In the genomic region with DNA sequence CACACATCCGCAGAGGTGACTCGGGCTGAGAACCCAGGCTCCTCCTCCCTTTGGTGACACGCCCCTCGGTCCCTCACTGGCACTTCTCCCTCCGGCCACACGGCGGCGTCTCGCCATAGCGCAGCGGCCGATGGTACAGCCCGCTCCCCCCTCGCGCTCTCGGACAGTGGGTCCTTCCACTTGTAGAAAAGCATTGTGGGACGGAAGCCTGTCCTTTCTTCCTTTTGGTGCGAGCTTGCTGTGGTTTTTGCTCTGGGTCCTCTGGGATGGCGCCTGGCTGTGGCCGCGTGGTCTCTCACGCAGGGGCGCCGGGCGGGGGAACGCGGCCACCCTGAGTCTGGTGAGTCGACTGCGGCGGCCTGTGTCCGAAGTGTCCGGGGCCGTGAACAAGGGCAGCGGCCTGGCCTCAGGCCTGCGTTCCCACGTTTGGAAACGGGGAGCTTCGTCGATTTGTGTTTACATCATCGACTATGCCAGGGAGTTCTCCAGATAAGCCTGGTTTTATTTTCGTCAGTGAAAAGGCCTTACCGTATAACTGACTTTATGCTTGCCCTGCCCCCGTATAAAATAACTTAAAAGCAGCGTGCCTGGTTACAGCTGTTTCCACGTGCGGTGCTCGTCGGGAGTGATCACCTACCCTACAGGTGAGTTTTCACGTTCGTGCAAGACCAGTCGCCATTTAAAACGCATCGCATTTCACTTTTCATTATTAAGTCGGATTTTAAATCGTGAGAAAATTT, we compare ENCODE assay signal across 8 cellular contexts.
A peak's percentile ranks its signal among the peaks of the same experiment; 100 is the strongest.
DNase-seq lines count a peak whose midpoint lies in the region; ATAC-seq and TF ChIP-seq lines count a peak whose summit lies in the region.

No MANE protein-coding gene starts in this region.

- POLR2A ChIA-PET in HCT116 (lab: Charles Lee): interaction anchor here (1.0 to 1.7 kb wide), 9 partner anchors 9 to 648 kb away, joined by 3 to 9 read pairs (median 4); a partner anchor contains a TSS

- H3K4me1 ChIP-seq in HCT116 (ENCODE audit: control insufficient read depth in 1 of 2, insufficient read depth in 2 of 2, low read length in 2 of 2) (peaks cover 4 to 15% of the 10 kb centered on the region in 2 experiments; a peak in 3 of 4 replicates), MM.1S (ENCODE audit: low read length) (peaks cover 8% of the 10 kb centered on the region; the same call in 1 of the 2 replicates)

- H3K79me2 ChIP-seq in HCT116 (ENCODE audit: insufficient read depth, low read length): peaks cover 33% of the 10 kb centered on the region
- H3K79me2 ChIP-seq in MM.1S (ENCODE audit: low read length): peaks cover 31% of the 10 kb centered on the region

- peaks cover 26% of the 10 kb centered on the region for H3F3A ChIP-seq in MM.1S (ENCODE audit: insufficient read depth, low read length)

- H3K27ac ChIP-seq in HCT116 (ENCODE audit: low read depth, low read length) (peak overlapping the region; percentile 65), MM.1S (ENCODE audit: low read length) (peak overlapping the region; percentile 49; the same call in 1 of the 2 replicates)

- TF ChIP-seq POLR2A in HCT116 (IDR thresholded peaks at IDR 0.05; ENCODE audit: borderline replicate concordance, extremely low read depth, insufficient read depth, insufficient read length): peak; percentile 97

- H3K9ac ChIP-seq in HCT116 (ENCODE audit: low read length) (peak overlapping the region; percentile 97), MM.1S (ENCODE audit: low read length) (peak overlapping the region; percentile 90)

- BruUV-seq in HCT116 (replicated peaks; lab: Mats Ljungman, UMichigan): TSS peak; percentile 68

- TF ChIP-seq CTCF in GM06990 (IDR thresholded peaks at IDR 0.05; ENCODE audit: insufficient read depth, low read length, poor library complexity, severe bottlenecking): peak; percentile 100
- peak; percentile 94 to 98 (median 95) for TF ChIP-seq CTCF in HCT116 (IDR thresholded peaks at IDR 0.05 in 2 of 3, conservative IDR thresholded peaks at IDR 0.05 in 1 of 3; ENCODE audit: borderline replicate concordance in 1 of 3, insufficient read depth in 1 of 3, low read depth in 2 of 3, low read length in 2 of 3)
- TF ChIP-seq CTCF in MM.1S (IDR thresholded peaks at IDR 0.05; ENCODE audit: low read length): peak; percentile 98

- H3K27me3 ChIP-seq in GM06990 (replicated peaks; ENCODE audit: control insufficient read depth, insufficient read depth, low read length) (no peaks in the 10 kb centered on the region), HCT116 (ENCODE audit: insufficient read depth, low read length) (no peaks in the 10 kb centered on the region), MM.1S (replicated peaks; ENCODE audit: insufficient read depth, low read length) (no peaks in the 10 kb centered on the region)

- DNase-seq in GM06990 (ENCODE audit: extremely low read depth, insufficient read length): peak; percentile 92
- DNase-seq in HCT116 (ENCODE audit: low read depth, low spot score): peak; percentile 76
- peak; percentile 88 for DNase-seq in MM.1S
- peak; percentile 90 for DNase-seq in SIG-M5 treated with dmso at 0.1 percent for 504 hours (lab: John Stamatoyannopoulos, UW; ENCODE audit: unreplicated experiment)
- DNase-seq in activated naive CD4-positive, alpha-beta T cell (lab: John Stamatoyannopoulos, UW): peak; percentile 87 to 92 (median 89)
- DNase-seq in foreskin melanocyte: peak; percentile 82
- DNase-seq in non-pigmented ciliary epithelial cell (ENCODE audit: low read depth): peak; percentile 60
- DNase-seq in superior temporal gyrus (ENCODE audit: extremely low spot score): peak; percentile 95

- intact Hi-C loops in HCT116 (cut with micrococcal nuclease): no loop called here

- H3K4me2 ChIP-seq in HCT116 (ENCODE audit: low read length) (peak overlapping the region; percentile 82), MM.1S (ENCODE audit: low read depth, low read length) (peak overlapping the region; percentile 93)

- peak; percentile 48 for TF ChIP-seq RAD21 in HCT116 (IDR thresholded peaks at IDR 0.05; ENCODE audit: low read depth)

- RAD21 ChIA-PET in HCT116 (lab: Charles Lee; ENCODE audit: low non-redundant PET in 1 of 2, low total read pairs in 2 of 2, uncharacterized antibody in 2 of 2, unreplicated experiment in 2 of 2): no interaction called here

- H3K36me3 ChIP-seq in GM06990 (ENCODE audit: control insufficient read depth, insufficient read depth, low read length): peaks cover 12% of the 10 kb centered on the region
- H3K36me3 ChIP-seq in HCT116 (ENCODE audit: control insufficient read depth in 1 of 2, insufficient read depth in 2 of 2, low read length in 2 of 2): peaks cover 37 to 46% of the 10 kb centered on the region in 2 experiments
- peaks cover 14% of the 10 kb centered on the region for H3K36me3 ChIP-seq in MM.1S (replicated peaks; ENCODE audit: insufficient read depth, low read length)

- CTCF ChIA-PET in HCT116 (lab: Charles Lee): interaction anchor here (1.0 to 2.3 kb wide), 4 partner anchors 10 to 331 kb away, joined by 4 to 6 read pairs (median 5); no protein-coding TSS in a partner anchor

- H3K4me3 ChIP-seq in GM06990 (replicated peaks; ENCODE audit: low read depth, low read length) (peak overlapping the region; percentile 92), HCT116 (replicated peaks in 1 of 2; ENCODE audit: low read depth in 1 of 2, low read length in 2 of 2) (peak overlapping the region; percentile 78 to 96), MM.1S (ENCODE audit: low read length) (peak overlapping the region; percentile 97)

- no peaks in the 10 kb centered on the region for H3K9me3 ChIP-seq in HCT116 (ENCODE audit: control insufficient read depth in 1 of 2, insufficient read depth in 1 of 2, low read depth in 1 of 2, low read length in 2 of 2)
- H3K9me3 ChIP-seq in MM.1S (replicated peaks; ENCODE audit: insufficient read depth, low read length): no peaks in the 10 kb centered on the region

- H2AFZ ChIP-seq in HCT116 (ENCODE audit: low read depth, low read length, poor library complexity, severe bottlenecking) (peak overlapping the region; percentile 69), MM.1S (ENCODE audit: low read length) (peak overlapping the region; percentile 67)

- H3K9me2 ChIP-seq in HCT116 (ENCODE audit: insufficient read depth): no peaks in the 10 kb centered on the region
- H3K9me2 ChIP-seq in MM.1S (replicated peaks; ENCODE audit: insufficient read depth, low read length): no peaks in the 10 kb centered on the region

- peak; percentile 90 for ATAC-seq in HCT116

- H4K20me1 ChIP-seq in HCT116 (ENCODE audit: insufficient read depth) (peaks cover 30% of the 10 kb centered on the region; the same call in 1 of the 2 replicates), MM.1S (ENCODE audit: insufficient read depth, low read length) (no peaks in the 10 kb centered on the region)

TF ChIP-seq in HCT116, 20 proteins besides CTCF, POLR2A, EP300 and RAD21 (continues in another document):
- TF ChIP-seq ZNF274 (IDR thresholded peaks at IDR 0.05; ENCODE audit: low read depth, low read length) (no peak), SP1 (IDR thresholded peaks at IDR 0.05; ENCODE audit: low read depth) (peak; percentile 98), JUND (IDR thresholded peaks at IDR 0.05) (peak; percentile 98), ZFX (IDR thresholded peaks at IDR 0.05) (peak; percentile 97), YY1 (IDR thresholded peaks at IDR 0.05; ENCODE audit: extremely low read depth, insufficient replicate concordance, low read depth, low read length) (peak; percentile 75), EGR1 (IDR thresholded peaks at IDR 0.05; ENCODE audit: low read depth) (no peak), ELF1 (IDR thresholded peaks at IDR 0.05; ENCODE audit: borderline replicate concordance, low read depth) (no peak), SRF (IDR thresholded peaks at IDR 0.05; ENCODE audit: low read depth) (peak; percentile 87)
- TF ChIP-seq, protein P1, sequence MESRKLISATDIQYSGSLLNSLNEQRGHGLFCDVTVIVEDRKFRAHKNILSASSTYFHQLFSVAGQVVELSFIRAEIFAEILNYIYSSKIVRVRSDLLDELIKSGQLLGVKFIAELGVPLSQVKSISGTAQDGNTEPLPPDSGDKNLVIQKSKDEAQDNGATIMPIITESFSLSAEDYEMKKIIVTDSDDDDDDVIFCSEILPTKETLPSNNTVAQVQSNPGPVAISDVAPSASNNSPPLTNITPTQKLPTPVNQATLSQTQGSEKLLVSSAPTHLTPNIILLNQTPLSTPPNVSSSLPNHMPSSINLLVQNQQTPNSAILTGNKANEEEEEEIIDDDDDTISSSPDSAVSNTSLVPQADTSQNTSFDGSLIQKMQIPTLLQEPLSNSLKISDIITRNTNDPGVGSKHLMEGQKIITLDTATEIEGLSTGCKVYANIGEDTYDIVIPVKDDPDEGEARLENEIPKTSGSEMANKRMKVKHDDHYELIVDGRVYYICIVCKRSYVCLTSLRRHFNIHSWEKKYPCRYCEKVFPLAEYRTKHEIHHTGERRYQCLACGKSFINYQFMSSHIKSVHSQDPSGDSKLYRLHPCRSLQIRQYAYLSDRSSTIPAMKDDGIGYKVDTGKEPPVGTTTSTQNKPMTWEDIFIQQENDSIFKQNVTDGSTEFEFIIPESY (IDR thresholded peaks at IDR 0.05; ENCODE audit: extremely low read depth, insufficient replicate concordance, low read length): peak; percentile 35
- TF ChIP-seq, protein P2, sequence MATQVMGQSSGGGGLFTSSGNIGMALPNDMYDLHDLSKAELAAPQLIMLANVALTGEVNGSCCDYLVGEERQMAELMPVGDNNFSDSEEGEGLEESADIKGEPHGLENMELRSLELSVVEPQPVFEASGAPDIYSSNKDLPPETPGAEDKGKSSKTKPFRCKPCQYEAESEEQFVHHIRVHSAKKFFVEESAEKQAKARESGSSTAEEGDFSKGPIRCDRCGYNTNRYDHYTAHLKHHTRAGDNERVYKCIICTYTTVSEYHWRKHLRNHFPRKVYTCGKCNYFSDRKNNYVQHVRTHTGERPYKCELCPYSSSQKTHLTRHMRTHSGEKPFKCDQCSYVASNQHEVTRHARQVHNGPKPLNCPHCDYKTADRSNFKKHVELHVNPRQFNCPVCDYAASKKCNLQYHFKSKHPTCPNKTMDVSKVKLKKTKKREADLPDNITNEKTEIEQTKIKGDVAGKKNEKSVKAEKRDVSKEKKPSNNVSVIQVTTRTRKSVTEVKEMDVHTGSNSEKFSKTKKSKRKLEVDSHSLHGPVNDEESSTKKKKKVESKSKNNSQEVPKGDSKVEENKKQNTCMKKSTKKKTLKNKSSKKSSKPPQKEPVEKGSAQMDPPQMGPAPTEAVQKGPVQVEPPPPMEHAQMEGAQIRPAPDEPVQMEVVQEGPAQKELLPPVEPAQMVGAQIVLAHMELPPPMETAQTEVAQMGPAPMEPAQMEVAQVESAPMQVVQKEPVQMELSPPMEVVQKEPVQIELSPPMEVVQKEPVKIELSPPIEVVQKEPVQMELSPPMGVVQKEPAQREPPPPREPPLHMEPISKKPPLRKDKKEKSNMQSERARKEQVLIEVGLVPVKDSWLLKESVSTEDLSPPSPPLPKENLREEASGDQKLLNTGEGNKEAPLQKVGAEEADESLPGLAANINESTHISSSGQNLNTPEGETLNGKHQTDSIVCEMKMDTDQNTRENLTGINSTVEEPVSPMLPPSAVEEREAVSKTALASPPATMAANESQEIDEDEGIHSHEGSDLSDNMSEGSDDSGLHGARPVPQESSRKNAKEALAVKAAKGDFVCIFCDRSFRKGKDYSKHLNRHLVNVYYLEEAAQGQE (IDR thresholded peaks at IDR 0.05; ENCODE audit: low read depth): no peak

Comparison
In these comparisons a context has a peak if more than half of its experiments do, and no peak if none do; other contexts are left out.
1. Peak in every context shown above with its lines: DNase-seq, ATAC-seq, H3K4me3 ChIP-seq and H3K27ac ChIP-seq.